ENCODE assay signal across 25 cellular contexts in the genomic region with DNA sequence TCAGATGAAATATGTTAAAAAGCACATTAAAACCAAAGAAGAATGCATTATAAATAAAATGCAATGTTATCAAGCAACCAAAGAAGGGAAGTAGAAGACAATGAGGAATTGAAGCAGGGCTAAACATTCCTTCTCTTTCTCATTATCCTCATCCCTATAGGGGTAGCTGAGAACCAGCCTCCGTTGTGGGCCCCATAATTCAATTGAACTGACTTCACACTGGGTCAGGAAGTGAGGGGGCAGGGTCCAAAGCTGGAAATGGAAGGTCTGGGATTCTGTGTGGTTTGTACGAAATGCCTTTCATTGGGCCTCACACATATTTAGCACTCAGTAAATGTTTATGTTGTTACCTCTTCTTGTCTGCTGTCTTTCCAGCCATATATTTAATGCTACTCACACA.
"Had no signal": no experiment of that assay in that cellular context is flagged by ENCODE, and none has a peak within 500 bp of the region (broad histone marks: within the 10 kb centered on the region; RNA-seq: fewer than 3 reads in every experiment).

No MANE protein-coding gene starts in this region.

- DNase-seq: activated B cell treated with CpG ODN at 0.5 μM for 24 hours; activated CD4-positive, alpha-beta T cell treated with anti-CD3 and anti-CD28 coated beads, Interleukin-2, amount 50 U/mL, for 4 hours; activated CD8-positive, alpha-beta memory T cell treated with anti-CD3 and anti-CD28 coated beads for 24 hours; activated CD8-positive, alpha-beta memory T cell treated with anti-CD3 and anti-CD28 coated beads, Interleukin-2, amount 50 U/mL, for 4 hours; activated effector memory CD4-positive, alpha-beta T cell treated with Interleukin-2 at 50 U/mL for 16 hours; activated T-cell treated with anti-CD3 and anti-CD28 coated beads, Interleukin-2, amount 50 U/mL, for 4 hours; cerebellar nuclear complex; heart right ventricle; kidney glomerular epithelial cell; left lung; midbrain; occipital lobe; posterior cingulate gyrus; sigmoid colon; stimulated activated CD4-positive, alpha-beta T cell treated with anti-CD3 and anti-CD28 coated beads, Interleukin-2, amount 100 ng/mL, for 48 hours; stimulated activated CD8-positive, alpha-beta memory T cell treated with anti-CD3 and anti-CD28 coated beads, Interleukin-4, amount 100 ng/mL, for 48 hours; stimulated activated naive CD4-positive, alpha-beta T cell treated with Interleukin-2 at 50 U/mL for 16 hours; T-helper 9 cell; upper lobe of left lung had no signal

- H3K4me1 Mint-ChIP-seq: activated B cell treated with CpG ODN at 0.5 μM for 24 hours had no signal

- H3K4me3 Mint-ChIP-seq: activated B cell treated with CpG ODN at 0.5 μM for 24 hours; activated CD4-positive, alpha-beta T cell treated with anti-CD3 and anti-CD28 coated beads for 36 hours; activated naive CD4-positive, alpha-beta T cell treated with anti-CD3 and anti-CD28 coated beads, Interleukin-2, amount 10 ng/mL, durations not matched to agents 7 days and 5 days; activated T-cell treated with anti-CD3 and anti-CD28 coated beads, Interleukin-2, amount 50 U/mL, for 4 hours; immature natural killer cell; natural killer cell treated with Interleukin-12 subunit alpha and Interleukin-12 subunit beta and Interleukin-15 and Interleukin-18, amount 100 ng/mL, for 72 hours had no signal

- H3K4me3 ChIP-seq: coronary artery, heart right ventricle, left lung, sigmoid colon, thoracic aorta, upper lobe of left lung had no signal

- H3K9me3 Mint-ChIP-seq: activated B cell treated with CpG ODN at 0.5 μM for 24 hours; immature natural killer cell; natural killer cell treated with Interleukin-12 subunit alpha and Interleukin-12 subunit beta and Interleukin-15 and Interleukin-18, amount 100 ng/mL, for 72 hours had no signal

- H3K27ac Mint-ChIP-seq: activated B cell treated with CpG ODN at 0.5 μM for 24 hours; activated CD4-positive, alpha-beta T cell treated with anti-CD3 and anti-CD28 coated beads for 36 hours; activated naive CD4-positive, alpha-beta T cell treated with anti-CD3 and anti-CD28 coated beads, Interleukin-2, amount 10 ng/mL, durations not matched to agents 7 days and 5 days; natural killer cell treated with Interleukin-12 subunit alpha and Interleukin-12 subunit beta and Interleukin-15 and Interleukin-18, amount 100 ng/mL, for 72 hours had no signal

- H3K4me1 ChIP-seq: left lung, upper lobe of left lung had no signal

- H3K27me3 Mint-ChIP-seq: activated B cell treated with CpG ODN at 0.5 μM for 24 hours; activated CD4-positive, alpha-beta T cell treated with anti-CD3 and anti-CD28 coated beads for 36 hours; activated naive CD4-positive, alpha-beta T cell treated with anti-CD3 and anti-CD28 coated beads, Interleukin-2, amount 10 ng/mL, durations not matched to agents 7 days and 5 days; natural killer cell treated with Interleukin-12 subunit alpha and Interleukin-12 subunit beta and Interleukin-15 and Interleukin-18, amount 100 ng/mL, for 72 hours had no signal

- H3K36me3 ChIP-seq: heart right ventricle, left lung, sigmoid colon, thoracic aorta, upper lobe of left lung had no signal

- ATAC-seq: activated T-cell treated with anti-CD3 and anti-CD28 coated beads, Interleukin-2, amount 50 U/mL, for 4 hours; heart right ventricle; left lung; natural killer cell treated with Interleukin-12 subunit alpha and Interleukin-12 subunit beta and Interleukin-15 and Interleukin-18, amount 100 ng/mL, for 72 hours had no signal

- H3K27me3 ChIP-seq: heart right ventricle, left lung, sigmoid colon, upper lobe of left lung had no signal

- H3K9me3 ChIP-seq: heart right ventricle, left lung, sigmoid colon, thoracic aorta, upper lobe of left lung had no signal

- H3K27ac ChIP-seq: coronary artery, heart right ventricle, left lung, sigmoid colon, thoracic aorta, upper lobe of left lung had no signal
